Comparison of ENCODE assay signal across 1 cellular context in genomic region chr6:67265996-67266768, GRCh38.
TF ChIP-seq lines count a peak whose summit lies in the region.

No MANE protein-coding gene starts in this region.

TF ChIP-seq in GM23338, 12 proteins besides CTCF, POLR2A, EP300 and RAD21:
- TF ChIP-seq ZNF462 (CRISPR knock-in tag; IDR thresholded peaks at IDR 0.05) (no peak), ETS1 (IDR thresholded peaks at IDR 0.05) (no peak), ZNF331 (CRISPR knock-in tag; IDR thresholded peaks at IDR 0.05; ENCODE audit: low read depth) (no peak), NANOG (IDR thresholded peaks at IDR 0.05; ENCODE audit: borderline replicate concordance) (no peak), ZNF114 (CRISPR knock-in tag; IDR thresholded peaks at IDR 0.05) (no peak), STAT1 (IDR thresholded peaks at IDR 0.05; ENCODE audit: unreplicated experiment) (no peak), CREB1 (CRISPR knock-in tag; IDR thresholded peaks at IDR 0.05; ENCODE audit: low read depth) (no peak), REST (IDR thresholded peaks at IDR 0.05; ENCODE audit: unreplicated experiment) (no peak), JUNB (IDR thresholded peaks at IDR 0.05; ENCODE audit: unreplicated experiment) (no peak), POLR2AphosphoS5 (IDR thresholded peaks at IDR 0.05; ENCODE audit: low read depth) (no peak), EZH2 (IDR thresholded peaks at IDR 0.05; ENCODE audit: low read depth, unreplicated experiment) (no peak), EZH2phosphoT487 (IDR thresholded peaks at IDR 0.05; ENCODE audit: unreplicated experiment) (no peak)
